Comparison of ENCODE assay signal across 1 cellular context in genomic region chr1:55217226-55217996, GRCh38.
TF ChIP-seq lines count a peak whose summit lies in the region.

No MANE protein-coding gene starts in this region.

TF ChIP-seq in K562, 482 proteins besides CTCF, POLR2A, EP300 and RAD21 (continued from another document):
- no peak for TF ChIP-seq CUX1 (CRISPR knock-in tag; IDR thresholded peaks at IDR 0.05)
- no peak for TF ChIP-seq ZSCAN29 (IDR thresholded peaks at IDR 0.05)
- peak; percentile 83 for TF ChIP-seq NFIC (IDR thresholded peaks at IDR 0.05)
- no peak for TF ChIP-seq SETDB1 (IDR thresholded peaks at IDR 0.05; ENCODE audit: low read length)
- TF ChIP-seq POLR2AphosphoS2 (IDR thresholded peaks at IDR 0.05; ENCODE audit: low read length), result no peak
- TF ChIP-seq, protein P1, sequence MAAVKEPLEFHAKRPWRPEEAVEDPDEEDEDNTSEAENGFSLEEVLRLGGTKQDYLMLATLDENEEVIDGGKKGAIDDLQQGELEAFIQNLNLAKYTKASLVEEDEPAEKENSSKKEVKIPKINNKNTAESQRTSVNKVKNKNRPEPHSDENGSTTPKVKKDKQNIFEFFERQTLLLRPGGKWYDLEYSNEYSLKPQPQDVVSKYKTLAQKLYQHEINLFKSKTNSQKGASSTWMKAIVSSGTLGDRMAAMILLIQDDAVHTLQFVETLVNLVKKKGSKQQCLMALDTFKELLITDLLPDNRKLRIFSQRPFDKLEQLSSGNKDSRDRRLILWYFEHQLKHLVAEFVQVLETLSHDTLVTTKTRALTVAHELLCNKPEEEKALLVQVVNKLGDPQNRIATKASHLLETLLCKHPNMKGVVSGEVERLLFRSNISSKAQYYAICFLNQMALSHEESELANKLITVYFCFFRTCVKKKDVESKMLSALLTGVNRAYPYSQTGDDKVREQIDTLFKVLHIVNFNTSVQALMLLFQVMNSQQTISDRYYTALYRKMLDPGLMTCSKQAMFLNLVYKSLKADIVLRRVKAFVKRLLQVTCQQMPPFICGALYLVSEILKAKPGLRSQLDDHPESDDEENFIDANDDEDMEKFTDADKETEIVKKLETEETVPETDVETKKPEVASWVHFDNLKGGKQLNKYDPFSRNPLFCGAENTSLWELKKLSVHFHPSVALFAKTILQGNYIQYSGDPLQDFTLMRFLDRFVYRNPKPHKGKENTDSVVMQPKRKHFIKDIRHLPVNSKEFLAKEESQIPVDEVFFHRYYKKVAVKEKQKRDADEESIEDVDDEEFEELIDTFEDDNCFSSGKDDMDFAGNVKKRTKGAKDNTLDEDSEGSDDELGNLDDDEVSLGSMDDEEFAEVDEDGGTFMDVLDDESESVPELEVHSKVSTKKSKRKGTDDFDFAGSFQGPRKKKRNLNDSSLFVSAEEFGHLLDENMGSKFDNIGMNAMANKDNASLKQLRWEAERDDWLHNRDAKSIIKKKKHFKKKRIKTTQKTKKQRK (IDR thresholded peaks at IDR 0.05; ENCODE audit: borderline replicate concordance, low read depth, low read length), result no peak
- no peak for TF ChIP-seq ZNF175 (CRISPR knock-in tag; IDR thresholded peaks at IDR 0.05; ENCODE audit: low read depth)
- no peak for TF ChIP-seq FOXJ3 (CRISPR knock-in tag; IDR thresholded peaks at IDR 0.05)
- TF ChIP-seq BRF1 (IDR thresholded peaks at IDR 0.05; ENCODE audit: borderline replicate concordance, extremely low read depth, insufficient read length), result no peak
- no peak for TF ChIP-seq TFAP4 (CRISPR knock-in tag; IDR thresholded peaks at IDR 0.05; ENCODE audit: borderline replicate concordance)
- TF ChIP-seq, protein P2, sequence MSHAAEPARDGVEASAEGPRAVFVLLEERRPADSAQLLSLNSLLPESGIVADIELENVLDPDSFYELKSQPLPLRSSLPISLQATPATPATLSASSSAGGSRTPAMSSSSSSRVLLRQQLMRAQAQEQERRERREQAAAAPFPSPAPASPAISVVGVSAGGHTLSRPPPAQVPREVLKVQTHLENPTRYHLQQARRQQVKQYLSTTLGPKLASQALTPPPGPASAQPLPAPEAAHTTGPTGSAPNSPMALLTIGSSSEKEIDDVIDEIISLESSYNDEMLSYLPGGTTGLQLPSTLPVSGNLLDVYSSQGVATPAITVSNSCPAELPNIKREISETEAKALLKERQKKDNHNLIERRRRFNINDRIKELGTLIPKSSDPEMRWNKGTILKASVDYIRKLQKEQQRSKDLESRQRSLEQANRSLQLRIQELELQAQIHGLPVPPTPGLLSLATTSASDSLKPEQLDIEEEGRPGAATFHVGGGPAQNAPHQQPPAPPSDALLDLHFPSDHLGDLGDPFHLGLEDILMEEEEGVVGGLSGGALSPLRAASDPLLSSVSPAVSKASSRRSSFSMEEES (CRISPR knock-in tag; IDR thresholded peaks at IDR 0.05), result no peak
- no peak for TF ChIP-seq PATZ1 (CRISPR knock-in tag; IDR thresholded peaks at IDR 0.05; ENCODE audit: borderline replicate concordance)
